ENCODE assay signal across 8 cellular contexts in the genomic region with DNA sequence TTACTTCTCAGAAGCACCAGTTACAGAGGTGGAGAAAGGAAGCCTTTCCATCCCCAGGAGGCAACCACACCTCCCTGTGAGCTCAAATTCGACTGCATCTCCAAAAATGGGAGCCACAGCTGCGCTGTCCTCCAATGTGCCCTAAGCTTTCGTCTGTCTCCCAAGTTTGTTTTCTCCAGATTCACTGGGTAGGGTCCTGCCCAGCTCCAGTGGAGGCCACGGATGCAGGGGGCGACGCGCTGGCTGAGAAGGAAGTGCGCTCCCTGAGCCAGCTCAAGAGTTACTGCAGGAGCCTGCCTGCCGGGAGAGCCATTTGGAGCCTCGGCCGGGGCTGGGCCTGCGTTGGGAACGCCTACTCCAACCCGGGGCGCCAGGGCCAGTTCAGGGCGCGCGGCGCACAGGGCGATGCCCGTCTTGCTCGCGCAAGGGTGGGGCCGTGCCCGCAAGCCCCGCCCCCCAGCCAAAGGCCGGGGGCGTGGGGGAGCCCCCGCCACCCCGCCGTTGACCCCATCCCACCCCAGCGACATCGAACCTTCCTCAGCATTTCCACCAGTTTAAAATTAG. TPM values are rescaled to one million over a fixed set of nuclear protein-coding genes. Genes with fewer than 3 reads are reported as not detected.
DNase-seq lines count a peak whose midpoint lies in the region; ATAC-seq, FAIRE-seq and TF ChIP-seq lines count a peak whose summit lies in the region.

No MANE protein-coding gene starts in this region.

- intact Hi-C loops in activated CD4-positive, alpha-beta T cell treated with anti-CD3 and anti-CD28 coated beads, Interleukin-2, amount 10 ng/mL, durations not matched to agents 24 days and 14 days (cut with micrococcal nuclease) = loop anchor here (1.0 to 10.0 kb wide), 5 partner anchors 11 to 1391 kb away; a partner anchor contains a TSS
- intact Hi-C loops in HepG2 (cut with micrococcal nuclease; ENCODE audit: unreplicated experiment) = loop anchor here (1.0 to 5.0 kb wide), 4 partner anchors 9 to 257 kb away; a partner anchor contains a TSS

- WGBS in HepG2 (ENCODE audit: low lambda C conversion rate) = 0% methylated on average over 10 of the region's 33 CpGs

- H3K36me3 ChIP-seq in HepG2 (replicated peaks in 1 of 2; ENCODE audit: control insufficient read depth in 1 of 2, insufficient read depth in 2 of 2, low read length in 2 of 2) = peaks cover 5 to 13% of the 10 kb centered on the region in 2 experiments; a peak in 3 of 5 replicates

- POLR2A ChIA-PET in HepG2 (lab: Yijun Ruan, JAX) = interaction anchor here (0.7 to 4.0 kb wide), 21 partner anchors 8 to 1482 kb away, joined by 3 to 80 read pairs (median 5); a partner anchor contains a TSS

- no peaks in the 10 kb centered on the region for H3K27me3 Mint-ChIP-seq in activated CD4-positive, alpha-beta T cell treated with anti-CD3 and anti-CD28 coated beads, Interleukin-2, amount 10 ng/mL, durations not matched to agents 24 days and 14 days

- peak overlapping the region; percentile 99 for H3K4me2 ChIP-seq in HepG2 (ENCODE audit: low read depth, low read length)

- H3K9ac ChIP-seq in HepG2 (ENCODE audit: insufficient read depth, low read depth, low read length) = peak overlapping the region; percentile 80

- peak; percentile 64 for DNase-seq in SKM-1 treated with dmso at 0.1 percent for 144 hours (lab: John Stamatoyannopoulos, UW; ENCODE audit: unreplicated experiment)
- no peak for DNase-seq in SKM-1 (lab: John Stamatoyannopoulos, UW; ENCODE audit: unreplicated experiment)
- DNase-seq in NCI-H2171 treated with DMSO at 0.1 percent for 48 hours (lab: John Stamatoyannopoulos, UW) = peak; percentile 80
- DNase-seq in activated CD4-positive, alpha-beta T cell treated with anti-CD3 and anti-CD28 coated beads, Interleukin-2, amount 10 ng/mL, durations not matched to agents 24 days and 14 days = peak; percentile 95
- peak; percentile 34 for DNase-seq in cortex of kidney (lab: John Stamatoyannopoulos, UW)
- DNase-seq in HepG2 (ENCODE audit: low spot score) = peak; percentile 83
- peak; percentile 65 for DNase-seq in stimulated activated CD4-positive, alpha-beta T cell treated with anti-CD3 and anti-CD28 coated beads, Interleukin-2, amount 100 ng/mL, for 4 hours (ENCODE audit: low read depth)

- peaks cover 45% of the 10 kb centered on the region for H3K4me1 ChIP-seq in HepG2 (ENCODE audit: insufficient read depth, low read length)

- peak; percentile 93 to 96 for TF ChIP-seq POLR2A in HepG2 (IDR thresholded peaks at IDR 0.05; ENCODE audit: insufficient read depth in 1 of 2, low read depth in 2 of 2, low read length in 2 of 2)

- TF ChIP-seq CTCF in HepG2 (CRISPR knock-in tag; IDR thresholded peaks at IDR 0.05) = peak; percentile 53

- TF ChIP-seq EP300 in HepG2 (IDR thresholded peaks at IDR 0.05; ENCODE audit: low read depth in 2 of 2, low read length in 2 of 2) = no peak
- TF ChIP-seq EP300 in HepG2 (CRISPR knock-in tag; IDR thresholded peaks at IDR 0.05; ENCODE audit: borderline replicate concordance) = no peak

- TF ChIP-seq RAD21 in HepG2 (CRISPR knock-in tag; IDR thresholded peaks at IDR 0.05) = no peak

- H3K4me1 Mint-ChIP-seq in activated CD4-positive, alpha-beta T cell treated with anti-CD3 and anti-CD28 coated beads, Interleukin-2, amount 10 ng/mL, durations not matched to agents 24 days and 14 days = peaks cover 46% of the 10 kb centered on the region

- H3K4me3 Mint-ChIP-seq in activated CD4-positive, alpha-beta T cell treated with anti-CD3 and anti-CD28 coated beads, Interleukin-2, amount 10 ng/mL, durations not matched to agents 24 days and 14 days = peak overlapping the region; percentile 89

- ATAC-seq in HG02973 (IDR thresholded peaks at IDR 0.05; ENCODE audit: unreplicated experiment) (peak; percentile 82), HepG2 (peak; percentile 99)

- no TSS peak for BruUV-seq in HepG2 (replicated peaks; lab: Mats Ljungman, UMichigan)

- peaks cover 7% of the 10 kb centered on the region for H3K36me3 Mint-ChIP-seq in activated CD4-positive, alpha-beta T cell treated with anti-CD3 and anti-CD28 coated beads, Interleukin-2, amount 10 ng/mL, durations not matched to agents 24 days and 14 days (ENCODE audit: low read depth)

- no peaks in the 10 kb centered on the region for H3K9me3 Mint-ChIP-seq in activated CD4-positive, alpha-beta T cell treated with anti-CD3 and anti-CD28 coated beads, Interleukin-2, amount 10 ng/mL, durations not matched to agents 24 days and 14 days

- H2AFZ ChIP-seq in HepG2 (ENCODE audit: low read length) = no peak overlapping the region

- H3K79me2 ChIP-seq in HepG2 (ENCODE audit: insufficient read depth, low read length) = peaks cover 96% of the 10 kb centered on the region

- in situ Hi-C loops in HepG2 (cut with HindIII; ENCODE audit: extremely low pct_ligation_motif_present, low pct_unique_long_range_greater_than_20kb) = no loop called here

- FAIRE-seq in HepG2 (lab: Jason Lieb, UNC) = no peak

- CTCF ChIA-PET in HepG2 (lab: Yijun Ruan, JAX; ENCODE audit: low intra/inter-chr PET ratio, low total read pairs) = no interaction called here

- no peaks in the 10 kb centered on the region for H3K9me3 ChIP-seq in HepG2 (ENCODE audit: low read length)

- no peaks in the 10 kb centered on the region; a peak in 1 of 5 replicates for H3K27me3 ChIP-seq in HepG2 (ENCODE audit: control insufficient read depth in 1 of 2, insufficient read depth in 2 of 2, low read length in 2 of 2)

- peaks cover 28% of the 10 kb centered on the region for H4K20me1 ChIP-seq in HepG2 (ENCODE audit: insufficient read depth, low read length)

- peak overlapping the region; percentile 91 for H3K27ac Mint-ChIP-seq in activated CD4-positive, alpha-beta T cell treated with anti-CD3 and anti-CD28 coated beads, Interleukin-2, amount 10 ng/mL, durations not matched to agents 24 days and 14 days

- H3K27ac ChIP-seq in HepG2 (ENCODE audit: extremely low read length, insufficient read depth, low read length) = peak overlapping the region; percentile 81

- peak overlapping the region; percentile 72 to 87 (median 75) for H3K4me3 ChIP-seq in HepG2 (replicated peaks in 1 of 3; ENCODE audit: insufficient read depth in 1 of 3, low read depth in 2 of 3, low read length in 3 of 3)

TF ChIP-seq in HepG2, 621 proteins besides CTCF, POLR2A, EP300 and RAD21 (continues in another document):
- TF ChIP-seq ZNF331 (CRISPR knock-in tag; IDR thresholded peaks at IDR 0.05) (peak; percentile 55; the same call in 1 of the 2 replicates), ZNF33B (CRISPR knock-in tag; IDR thresholded peaks at IDR 0.05) (no peak), ERF (CRISPR knock-in tag; IDR thresholded peaks at IDR 0.05) (peak; percentile 82), RARG (CRISPR knock-in tag; IDR thresholded peaks at IDR 0.05; ENCODE audit: low read depth) (no peak; the same call in 1 of the 2 replicates), ZNF501 (CRISPR knock-in tag; IDR thresholded peaks at IDR 0.05) (peak; percentile 92), SATB2 (CRISPR knock-in tag; IDR thresholded peaks at IDR 0.05) (peak; percentile 75), XRCC5 (optimal IDR thresholded peaks at IDR 0.05; ENCODE audit: low read length) (peak; percentile 81), ZNF530 (CRISPR knock-in tag; IDR thresholded peaks at IDR 0.05; ENCODE audit: low read depth) (no peak), CBX5 (CRISPR knock-in tag; IDR thresholded peaks at IDR 0.05; ENCODE audit: borderline replicate concordance) (no peak; the same call in 1 of the 2 replicates), YEATS2 (CRISPR knock-in tag; IDR thresholded peaks at IDR 0.05; ENCODE audit: borderline replicate concordance) (no peak; the same call in 1 of the 2 replicates), ETV5 (CRISPR knock-in tag; IDR thresholded peaks at IDR 0.05; ENCODE audit: borderline replicate concordance) (peak; percentile 9), ZNF3 (CRISPR knock-in tag; IDR thresholded peaks at IDR 0.05) (no peak), KAT2B (IDR thresholded peaks at IDR 0.05; ENCODE audit: borderline replicate concordance, low read depth, low read length) (no peak)
- TF ChIP-seq, protein P1, sequence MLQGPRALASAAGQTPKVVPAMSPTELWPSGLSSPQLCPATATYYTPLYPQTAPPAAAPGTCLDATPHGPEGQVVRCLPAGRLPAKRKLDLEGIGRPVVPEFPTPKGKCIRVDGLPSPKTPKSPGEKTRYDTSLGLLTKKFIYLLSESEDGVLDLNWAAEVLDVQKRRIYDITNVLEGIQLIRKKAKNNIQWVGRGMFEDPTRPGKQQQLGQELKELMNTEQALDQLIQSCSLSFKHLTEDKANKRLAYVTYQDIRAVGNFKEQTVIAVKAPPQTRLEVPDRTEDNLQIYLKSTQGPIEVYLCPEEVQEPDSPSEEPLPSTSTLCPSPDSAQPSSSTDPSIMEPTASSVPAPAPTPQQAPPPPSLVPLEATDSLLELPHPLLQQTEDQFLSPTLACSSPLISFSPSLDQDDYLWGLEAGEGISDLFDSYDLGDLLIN (CRISPR knock-in tag; IDR thresholded peaks at IDR 0.05; ENCODE audit: borderline replicate concordance) = no peak

RNA-seq across cellular contexts. Expression of a gene that starts 19.5 kb away (rescaled TPM):
- total RNA-seq in activated CD4-positive, alpha-beta T cell treated with anti-CD3 and anti-CD28 coated beads, Interleukin-2, amount 10 ng/mL, durations not matched to agents 24 days and 14 days = 13.5 and 15.1 TPM in 2 replicates
- 27.9 and 28.6 TPM in 2 replicates for total RNA-seq in HepG2 (2016; rRNA removed; fragmentation: Illumina TruSeq; extraction: Trizol)
- 12.9 and 14.7 TPM in 2 replicates for total RNA-seq in HepG2 (2016; cell fraction: cytosol; rRNA removed; fragmentation: Illumina TruSeq; extraction: Trizol; ENCODE audit: low read depth)
- total RNA-seq in HepG2 (2016; cell fraction: insoluble cytoplasmic fraction; rRNA removed; fragmentation: Illumina TruSeq; extraction: Trizol) = 27.3 TPM in 2 replicates
- 34.8 and 35.5 TPM in 2 replicates for total RNA-seq in HepG2 (2016; cell fraction: membrane; rRNA removed; fragmentation: Illumina TruSeq; extraction: Trizol)
- 31.3 and 31.4 TPM in 2 replicates for total RNA-seq in HepG2 (2016; cell fraction: nucleus; rRNA removed; fragmentation: Illumina TruSeq; extraction: Trizol)
- polyA plus RNA-seq in HepG2 (2011; rRNA removed) = 15.4 and 16.0 TPM in 2 replicates
- polyA plus RNA-seq in HepG2 (2011; cell fraction: cytosol; rRNA removed) = 12.9 and 14.9 TPM in 2 replicates
- polyA plus RNA-seq in HepG2 (2011; cell fraction: nucleus; rRNA removed) = 15.0 and 21.0 TPM in 2 replicates
- 22.2 and 25.1 TPM in 2 replicates for polyA plus RNA-seq in HepG2 (2012)
- 7.5 TPM in 2 replicates for polyA plus RNA-seq in HepG2 (2016; cell fraction: cytosol; fragmentation: Illumina TruSeq; extraction: Trizol; ENCODE audit: low read depth)
- 29.2 and 30.6 TPM in 2 replicates for polyA plus RNA-seq in HepG2 (2016; cell fraction: insoluble cytoplasmic fraction; fragmentation: Illumina TruSeq; extraction: Trizol; ENCODE audit: low read depth)
- 18.6 and 19.2 TPM in 2 replicates for polyA plus RNA-seq in HepG2 (2016; cell fraction: membrane; fragmentation: Illumina TruSeq; extraction: Trizol; ENCODE audit: low read depth)
- polyA plus RNA-seq in HepG2 (2016; cell fraction: nucleus; fragmentation: Illumina TruSeq; extraction: Trizol; ENCODE audit: insufficient read depth, low read depth) = 36.1 and 41.1 TPM in 2 replicates
- polyA minus RNA-seq in HepG2 (2011; rRNA and poly(A)+ RNA removed; ENCODE audit: low replicate concordance) = 34.2 and 46.5 TPM in 2 replicates
- 16.2 and 16.6 TPM in 2 replicates for polyA minus RNA-seq in HepG2 (2011; cell fraction: cytosol; rRNA and poly(A)+ RNA removed)
- 47.6 and 57.8 TPM in 2 replicates for polyA minus RNA-seq in HepG2 (2011; cell fraction: nucleus; rRNA and poly(A)+ RNA removed)
